13 cellular contexts compared by ENCODE assay signal in the genomic region with DNA sequence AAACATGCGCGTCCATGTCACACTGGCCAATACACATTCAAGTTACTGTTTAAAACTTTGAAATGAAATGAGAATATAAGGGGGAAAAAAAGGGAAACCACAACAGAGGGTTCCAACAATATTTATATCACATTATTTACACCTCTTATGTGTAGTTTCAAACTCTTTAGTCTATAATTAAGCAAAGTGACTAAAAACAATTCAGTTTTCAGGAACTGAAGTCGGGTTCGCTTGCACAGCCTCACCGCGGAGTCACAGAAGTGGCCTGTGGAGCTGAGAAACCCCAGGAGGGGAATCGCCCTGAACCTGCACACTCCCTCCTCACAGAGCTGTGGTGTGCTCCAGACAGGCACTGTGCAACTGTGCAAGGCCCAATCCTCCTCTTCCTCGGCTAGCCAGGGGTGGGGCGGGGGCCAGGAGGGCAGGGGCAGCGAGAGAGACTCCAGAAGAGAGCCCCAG.
DNase-seq lines count a peak whose midpoint lies in the region; ATAC-seq and TF ChIP-seq lines count a peak whose summit lies in the region.
"Had no signal": no experiment of that assay in that cellular context is flagged by ENCODE, and none has a peak within 500 bp of the region (broad histone marks: within the 10 kb centered on the region; RNA-seq: fewer than 3 reads in every experiment).

No MANE protein-coding gene starts in this region.

- no peaks in the 10 kb centered on the region for H3K9me3 ChIP-seq in CD4-positive, alpha-beta memory T cell (ENCODE audit: control insufficient read depth in 1 of 2, low read length in 2 of 2)
- H3K9me3 ChIP-seq: SK-N-SH, transverse colon had no signal

- TF ChIP-seq CTCF in activated B cell treated with CpG ODN at 0.5 μM for 24 hours (IDR thresholded peaks at IDR 0.05): no peak
- no peak for TF ChIP-seq CTCF in nephron progenitor cell (IDR thresholded peaks at IDR 0.05)

- H3K4me1 Mint-ChIP-seq in activated B cell treated with CpG ODN at 0.5 μM for 24 hours (peaks cover 85% of the 10 kb centered on the region), nephron progenitor cell (peaks cover 89% of the 10 kb centered on the region)
- H3K4me1 Mint-ChIP-seq in CD4-positive, alpha-beta memory T cell: peaks cover 67 to 96% (median 79%) of the 10 kb centered on the region in 4 donors

- POLR2A ChIA-PET in activated B cell treated with CpG ODN at 0.5 μM for 24 hours (lab: Charles Lee): interaction anchor here (0.5 to 2.8 kb wide), 6 partner anchors 8 to 76 kb away, joined by 3 to 9 read pairs (median 4); partner anchors contain the start of gene STK24
- POLR2A ChIA-PET in CD4-positive, alpha-beta memory T cell (lab: Charles Lee; ENCODE audit: partially characterized antibody): interaction anchor here (0.9 kb wide), 1 partner anchor 72 kb away, joined by 3 read pairs; no protein-coding TSS in a partner anchor

- H3K36me3 Mint-ChIP-seq in activated B cell treated with CpG ODN at 0.5 μM for 24 hours (ENCODE audit: low read depth) (peaks cover 44% of the 10 kb centered on the region), nephron progenitor cell (ENCODE audit: low read depth) (peaks cover 54% of the 10 kb centered on the region)
- H3K36me3 Mint-ChIP-seq in CD4-positive, alpha-beta memory T cell: peaks cover 19 to 69% of the 10 kb centered on the region in 2 donors

- H3K27me3 ChIP-seq in CD4-positive, alpha-beta memory T cell (ENCODE audit: insufficient read depth, low read length): no peaks in the 10 kb centered on the region
- H3K27me3 ChIP-seq: transverse colon had no signal

- ATAC-seq in GM18502 (IDR thresholded peaks at IDR 0.05; ENCODE audit: poor library complexity, unreplicated experiment) (peak; percentile 78), GM19468 (IDR thresholded peaks at IDR 0.05; ENCODE audit: extremely low read depth, unreplicated experiment) (peak; percentile 48), HG03025 (IDR thresholded peaks at IDR 0.05; ENCODE audit: low FRiP score, unreplicated experiment) (peak; percentile 76), activated B cell treated with CpG ODN at 0.5 μM for 24 hours (ENCODE audit: low read depth) (peak; percentile 87)

- H3K27me3 Mint-ChIP-seq in activated B cell treated with CpG ODN at 0.5 μM for 24 hours: no peaks in the 10 kb centered on the region
- H3K27me3 Mint-ChIP-seq in nephron progenitor cell (ENCODE audit: low read depth, poor library complexity): no peaks in the 10 kb centered on the region
- H3K27me3 Mint-ChIP-seq in CD4-positive, alpha-beta memory T cell: no peaks in the 10 kb centered on the region

- H3K4me3 Mint-ChIP-seq in activated B cell treated with CpG ODN at 0.5 μM for 24 hours (peak overlapping the region; percentile 44), nephron progenitor cell (no peak overlapping the region)
- H3K4me3 Mint-ChIP-seq in CD4-positive, alpha-beta memory T cell: no peak overlapping the region

- peaks cover 14% of the 10 kb centered on the region for H3K36me3 ChIP-seq in CD4-positive, alpha-beta memory T cell (ENCODE audit: insufficient read depth, low read length)

- DNase-seq in activated B cell treated with CpG ODN at 0.5 μM for 24 hours (no peak), HUDEP-2 (lab: John Stamatoyannopoulos, UW; ENCODE audit: unreplicated experiment in 76 of 76) (no peak), NCI-H2171 treated with DMSO at 0.1 percent for 48 hours (lab: John Stamatoyannopoulos, UW) (no peak), nephron progenitor cell (no peak)
- DNase-seq in CD4-positive, alpha-beta memory T cell: no peak
- DNase-seq: caudate nucleus, KBM-7, NCI-H510A treated with DMSO at 0.1 percent for 48 hours, SK-N-SH, transverse colon had no signal

- H3K4me1 ChIP-seq in CD4-positive, alpha-beta memory T cell (ENCODE audit: insufficient read depth, low read length): peaks cover 66% of the 10 kb centered on the region

- H3K9me3 Mint-ChIP-seq in activated B cell treated with CpG ODN at 0.5 μM for 24 hours: no peaks in the 10 kb centered on the region
- H3K9me3 Mint-ChIP-seq in nephron progenitor cell: peaks cover 7% of the 10 kb centered on the region
- no peaks in the 10 kb centered on the region for H3K9me3 Mint-ChIP-seq in CD4-positive, alpha-beta memory T cell

- H3K4me3 ChIP-seq in CD4-positive, alpha-beta memory T cell (ENCODE audit: low read length in 2 of 2): no peak overlapping the region
- H3K4me3 ChIP-seq: transverse colon had no signal

- H3K27ac ChIP-seq in CD4-positive, alpha-beta memory T cell (ENCODE audit: low read depth, low read length): no peak overlapping the region
- H3K27ac ChIP-seq: transverse colon had no signal

- H3K27ac Mint-ChIP-seq in activated B cell treated with CpG ODN at 0.5 μM for 24 hours (peak overlapping the region; percentile 65), nephron progenitor cell (no peak overlapping the region)
- peak overlapping the region in 3 of 7 donors; percentile 42 to 70 (median 68) for H3K27ac Mint-ChIP-seq in CD4-positive, alpha-beta memory T cell

- CTCF ChIA-PET in activated B cell treated with CpG ODN at 0.5 μM for 24 hours (lab: Charles Lee): interaction anchor here (1.1 kb wide), 1 partner anchor 172 kb away, joined by 4 read pairs; no protein-coding TSS in a partner anchor
- CTCF ChIA-PET in CD4-positive, alpha-beta memory T cell (lab: Charles Lee; ENCODE audit: partially characterized antibody): interaction anchor here (1.4 kb wide), 1 partner anchor 152 kb away, joined by 4 read pairs; no protein-coding TSS in a partner anchor

- intact Hi-C loops in activated B cell treated with CpG ODN at 0.5 μM for 24 hours (cut with micrococcal nuclease): loop anchor here (1.0 to 2.0 kb wide), 2 partner anchors 8 to 14 kb away; no protein-coding TSS in a partner anchor
- intact Hi-C loops in CD4-positive, alpha-beta memory T cell (cut with micrococcal nuclease): no loop called here
